10 cellular contexts compared by ENCODE assay signal in genomic region chr17:77405867-77406513, GRCh38.
A peak's percentile ranks its signal among the peaks of the same experiment; 100 is the strongest.
DNase-seq lines count a peak whose midpoint lies in the region; ATAC-seq and TF ChIP-seq lines count a peak whose summit lies in the region.
"Had no signal": no experiment of that assay in that cellular context is flagged by ENCODE, and none has a peak within 500 bp of the region (broad histone marks: within the 10 kb centered on the region; RNA-seq: fewer than 3 reads in every experiment).

No MANE protein-coding gene starts in this region.

- H3K36me3 ChIP-seq in CD8-positive, alpha-beta T cell (ENCODE audit: insufficient read depth, low read length): peaks cover 12% of the 10 kb centered on the region

- peak overlapping the region; percentile 99 for H3K27ac Mint-ChIP-seq in CD8-positive, alpha-beta T cell
- H3K27ac Mint-ChIP-seq in natural killer cell treated with Interleukin-12 subunit alpha and Interleukin-12 subunit beta and Interleukin-15 and Interleukin-18, amount 100 ng/mL, for 72 hours: peak overlapping the region; percentile 64 to 65

- H3K4me3 ChIP-seq in CD8-positive, alpha-beta T cell (ENCODE audit: low read depth, low read length): peak overlapping the region; percentile 58

- no peaks in the 10 kb centered on the region for H3K9me3 Mint-ChIP-seq in CD8-positive, alpha-beta T cell
- no peaks in the 10 kb centered on the region for H3K9me3 Mint-ChIP-seq in natural killer cell treated with Interleukin-12 subunit alpha and Interleukin-12 subunit beta and Interleukin-15 and Interleukin-18, amount 100 ng/mL, for 72 hours

- peak overlapping the region; percentile 65 for H3K27ac ChIP-seq in CD8-positive, alpha-beta T cell (ENCODE audit: low read depth, low read length)
- H3K27ac ChIP-seq in angular gyrus (ENCODE audit: low read depth, low read length): peak overlapping the region; percentile 16

- peaks cover 94% of the 10 kb centered on the region for H3K4me1 ChIP-seq in CD8-positive, alpha-beta T cell (ENCODE audit: insufficient read depth, low read length)

- no peaks in the 10 kb centered on the region for H3K27me3 Mint-ChIP-seq in CD8-positive, alpha-beta T cell (ENCODE audit: low read depth)
- no peaks in the 10 kb centered on the region for H3K27me3 Mint-ChIP-seq in natural killer cell treated with Interleukin-12 subunit alpha and Interleukin-12 subunit beta and Interleukin-15 and Interleukin-18, amount 100 ng/mL, for 72 hours

- peak in 1 of 7 experiments; percentile 32 for DNase-seq in CD8-positive, alpha-beta T cell
- DNase-seq in LHCN-M2 (ENCODE audit: low read depth) (peak; percentile 37), NCI-H1092 treated with DMSO at 0.1 percent for 48 hours (lab: John Stamatoyannopoulos, UW) (no peak), HEK293T (ENCODE audit: extremely low spot score) (no peak), cortex of kidney (lab: John Stamatoyannopoulos, UW) (no peak)
- no peak for DNase-seq in natural killer cell treated with Interleukin-12 subunit alpha and Interleukin-12 subunit beta and Interleukin-15 and Interleukin-18, amount 100 ng/mL, for 72 hours (ENCODE audit: low spot score)
- DNase-seq: NCI-H446 treated with DMSO at 0.1 percent for 48 hours; stimulated activated CD4-positive, alpha-beta T cell treated with anti-CD3 and anti-CD28 coated beads, Interleukin-4, amount 100 ng/mL, for 4 hours had no signal

- ATAC-seq in CD8-positive, alpha-beta T cell: no peak
- no peak for ATAC-seq in natural killer cell treated with Interleukin-12 subunit alpha and Interleukin-12 subunit beta and Interleukin-15 and Interleukin-18, amount 100 ng/mL, for 72 hours
- ATAC-seq in GM19328 (IDR thresholded peaks at IDR 0.05; ENCODE audit: unreplicated experiment): no peak

- no peaks in the 10 kb centered on the region for H3K9me3 ChIP-seq in CD8-positive, alpha-beta T cell (ENCODE audit: low read length)

- peak overlapping the region; percentile 93 for H3K4me3 Mint-ChIP-seq in CD8-positive, alpha-beta T cell
- peak overlapping the region; percentile 81 for H3K4me3 Mint-ChIP-seq in natural killer cell treated with Interleukin-12 subunit alpha and Interleukin-12 subunit beta and Interleukin-15 and Interleukin-18, amount 100 ng/mL, for 72 hours

- POLR2A ChIA-PET in CD8-positive, alpha-beta T cell (lab: Charles Lee): interaction anchor here (1.3 to 4.8 kb wide), 18 partner anchors 13 to 74 kb away, joined by 3 to 35 read pairs (median 14); no protein-coding TSS in a partner anchor
- POLR2A ChIA-PET in HEK293T (lab: Yijun Ruan, JAX): no interaction called here

- intact Hi-C loops in CD8-positive, alpha-beta T cell (cut with DNase I, micrococcal nuclease): loop anchor here (1.0 to 10.0 kb wide), 5 partner anchors 15 to 609 kb away; no protein-coding TSS in a partner anchor

- no peaks in the 10 kb centered on the region for H3K27me3 ChIP-seq in CD8-positive, alpha-beta T cell (ENCODE audit: insufficient read depth, low read length)

- CTCF ChIA-PET in CD8-positive, alpha-beta T cell (lab: Charles Lee): interaction anchor here (0.7 to 4.3 kb wide), 11 partner anchors 15 to 137 kb away, joined by 3 to 22 read pairs (median 7); no protein-coding TSS in a partner anchor
- CTCF ChIA-PET in HEK293T (lab: Yijun Ruan, JAX): no interaction called here

- peaks cover 38% of the 10 kb centered on the region for H3K36me3 Mint-ChIP-seq in CD8-positive, alpha-beta T cell
- H3K36me3 Mint-ChIP-seq in natural killer cell treated with Interleukin-12 subunit alpha and Interleukin-12 subunit beta and Interleukin-15 and Interleukin-18, amount 100 ng/mL, for 72 hours: no peaks in the 10 kb centered on the region

- TF ChIP-seq CTCF in CD8-positive, alpha-beta T cell (IDR thresholded peaks at IDR 0.05): no peak

- H3K4me1 Mint-ChIP-seq in CD8-positive, alpha-beta T cell (ENCODE audit: low read depth): peaks cover 87% of the 10 kb centered on the region
- peaks cover 66 to 68% of the 10 kb centered on the region in 2 donors for H3K4me1 Mint-ChIP-seq in natural killer cell treated with Interleukin-12 subunit alpha and Interleukin-12 subunit beta and Interleukin-15 and Interleukin-18, amount 100 ng/mL, for 72 hours (ENCODE audit: low read depth in 2 of 2)

TF ChIP-seq in HEK293T, 16 proteins besides CTCF, POLR2A, EP300 and RAD21:
- TF ChIP-seq HDGF (IDR thresholded peaks at IDR 0.05; ENCODE audit: borderline replicate concordance): no peak
